ENCODE assay signal across 28 cellular contexts in the genomic region with DNA sequence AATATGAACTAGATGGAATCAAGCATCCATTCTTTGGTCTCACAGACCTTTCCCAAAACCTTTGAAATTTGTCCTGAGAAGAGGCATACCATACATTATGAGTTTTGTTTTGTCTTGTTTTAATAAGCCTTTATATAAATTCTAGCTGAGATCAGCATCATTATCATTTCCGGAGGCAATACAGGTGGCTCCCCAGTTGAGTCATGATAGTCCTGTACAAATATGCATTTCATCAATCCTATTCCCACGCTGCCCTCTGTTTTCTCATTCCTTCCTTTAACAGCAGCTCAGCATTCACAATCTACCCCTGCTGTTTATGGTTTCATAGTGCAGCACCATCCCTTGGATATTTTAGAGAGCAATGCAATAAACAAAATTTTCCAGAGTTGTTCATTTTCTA.
"Had no signal": no experiment of that assay in that cellular context is flagged by ENCODE, and none has a peak within 500 bp of the region (broad histone marks: within the 10 kb centered on the region; RNA-seq: fewer than 3 reads in every experiment).

No MANE protein-coding gene starts in this region.

- H3K36me3 Mint-ChIP-seq: activated naive CD4-positive, alpha-beta T cell treated with anti-CD3 and anti-CD28 coated beads, Interleukin-2, amount 10 ng/mL, durations not matched to agents 7 days and 5 days; activated naive CD8-positive, alpha-beta T cell treated with anti-CD3 and anti-CD28 coated beads, Interleukin-2, amount 10 ng/mL, durations not matched to agents 7 days and 5 days had no signal

- FAIRE-seq: colon, endothelial cell of umbilical vein had no signal

- H3K4me1 ChIP-seq: ascending aorta, esophagus muscularis mucosa, gastroesophageal sphincter had no signal

- H3K36me3 ChIP-seq: ascending aorta, esophagus muscularis mucosa, gastroesophageal sphincter had no signal

- H3K27ac ChIP-seq: ascending aorta, esophagus muscularis mucosa, gastroesophageal sphincter, VCaP had no signal

- H3K9me3 ChIP-seq: ascending aorta, esophagus muscularis mucosa, gastroesophageal sphincter had no signal

- H3K4me1 Mint-ChIP-seq: activated CD4-positive, alpha-beta memory T cell treated with anti-CD3 and anti-CD28 coated beads, Interleukin-2, amount 10 ng/mL, durations not matched to agents 7 days and 5 days; activated CD4-positive, alpha-beta T cell treated with anti-CD3 and anti-CD28 coated beads, Interleukin-2, amount 10 ng/mL, durations not matched to agents 7 days and 5 days; activated naive CD4-positive, alpha-beta T cell treated with anti-CD3 and anti-CD28 coated beads, Interleukin-2, amount 10 ng/mL, durations not matched to agents 7 days and 5 days; activated naive CD8-positive, alpha-beta T cell treated with anti-CD3 and anti-CD28 coated beads, Interleukin-2, amount 10 ng/mL, durations not matched to agents 7 days and 5 days; brain had no signal

- H3K27me3 ChIP-seq: ascending aorta, esophagus muscularis mucosa, gastroesophageal sphincter had no signal

- H3K4me3 Mint-ChIP-seq: activated CD4-positive, alpha-beta memory T cell treated with anti-CD3 and anti-CD28 coated beads, Interleukin-2, amount 10 ng/mL, durations not matched to agents 7 days and 5 days; activated CD4-positive, alpha-beta T cell treated with anti-CD3 and anti-CD28 coated beads, Interleukin-2, amount 10 ng/mL, durations not matched to agents 7 days and 5 days; activated naive CD4-positive, alpha-beta T cell treated with anti-CD3 and anti-CD28 coated beads, Interleukin-2, amount 10 ng/mL, durations not matched to agents 7 days and 5 days; activated naive CD8-positive, alpha-beta T cell treated with anti-CD3 and anti-CD28 coated beads, Interleukin-2, amount 10 ng/mL, durations not matched to agents 7 days and 5 days; activated T-cell treated with anti-CD3 and anti-CD28 coated beads, Interleukin-2, amount 50 U/mL, for 24 hours; activated T-cell treated with anti-CD3 and anti-CD28 coated beads, Interleukin-2, amount 50 U/mL, for 72 hours; brain; WTC11 had no signal

- H3K27me3 Mint-ChIP-seq: activated CD4-positive, alpha-beta memory T cell treated with anti-CD3 and anti-CD28 coated beads, Interleukin-2, amount 10 ng/mL, durations not matched to agents 7 days and 5 days; activated naive CD4-positive, alpha-beta T cell treated with anti-CD3 and anti-CD28 coated beads, Interleukin-2, amount 10 ng/mL, durations not matched to agents 7 days and 5 days; activated naive CD8-positive, alpha-beta T cell treated with anti-CD3 and anti-CD28 coated beads, Interleukin-2, amount 10 ng/mL, durations not matched to agents 7 days and 5 days had no signal

- DNase-seq: activated CD4-positive, alpha-beta memory T cell treated with anti-CD3 and anti-CD28 coated beads, Interleukin-2, amount 10 ng/mL, durations not matched to agents 7 days and 5 days; activated CD4-positive, alpha-beta T cell treated with anti-CD3 and anti-CD28 coated beads for 1 hour; activated CD4-positive, alpha-beta T cell treated with anti-CD3 and anti-CD28 coated beads for 4 hours; activated CD4-positive, alpha-beta T cell treated with anti-CD3 and anti-CD28 coated beads, Interleukin-2, amount 10 ng/mL, durations not matched to agents 7 days and 5 days; activated CD4-positive, alpha-beta T cell treated with anti-CD3 and anti-CD28 coated beads, Interleukin-2, amount 50 U/mL, for 4 hours; activated CD8-positive, alpha-beta memory T cell treated with anti-CD3 and anti-CD28 coated beads, Interleukin-2, amount 50 U/mL, for 48 hours; activated gamma-delta T cell; activated naive CD4-positive, alpha-beta T cell; activated naive CD4-positive, alpha-beta T cell treated with anti-CD3 and anti-CD28 coated beads, Interleukin-2, amount 10 ng/mL, durations not matched to agents 7 days and 5 days; activated naive CD8-positive, alpha-beta T cell treated with anti-CD3 and anti-CD28 coated beads, Interleukin-2, amount 10 ng/mL, durations not matched to agents 7 days and 5 days; activated T-cell treated with anti-CD3 and anti-CD28 coated beads for 4 hours; activated T-cell treated with anti-CD3 and anti-CD28 coated beads, Interleukin-2, amount 50 U/mL, for 24 hours; activated T-cell treated with anti-CD3 and anti-CD28 coated beads, Interleukin-2, amount 50 U/mL, for 72 hours; caudate nucleus; cortex of kidney; dermis blood vessel endothelial cell; effector CD8-positive, alpha-beta T cell; foreskin melanocyte; T-helper 2 cell had no signal

- ATAC-seq: activated naive CD4-positive, alpha-beta T cell treated with anti-CD3 and anti-CD28 coated beads, Interleukin-2, amount 50 U/mL, for 72 hours; activated T-cell treated with anti-CD3 and anti-CD28 coated beads, Interleukin-2, amount 50 U/mL, for 72 hours; gastroesophageal sphincter; WTC11 had no signal

- H3K27ac Mint-ChIP-seq: activated CD4-positive, alpha-beta memory T cell treated with anti-CD3 and anti-CD28 coated beads, Interleukin-2, amount 10 ng/mL, durations not matched to agents 7 days and 5 days; activated CD4-positive, alpha-beta T cell treated with anti-CD3 and anti-CD28 coated beads, Interleukin-2, amount 10 ng/mL, durations not matched to agents 7 days and 5 days; activated naive CD4-positive, alpha-beta T cell treated with anti-CD3 and anti-CD28 coated beads, Interleukin-2, amount 10 ng/mL, durations not matched to agents 7 days and 5 days; activated naive CD4-positive, alpha-beta T cell treated with anti-CD3 and anti-CD28 coated beads, Interleukin-2, amount 50 U/mL, for 72 hours; activated naive CD8-positive, alpha-beta T cell treated with anti-CD3 and anti-CD28 coated beads, Interleukin-2, amount 10 ng/mL, durations not matched to agents 7 days and 5 days; activated T-cell treated with anti-CD3 and anti-CD28 coated beads, Interleukin-2, amount 50 U/mL, for 24 hours; activated T-cell treated with anti-CD3 and anti-CD28 coated beads, Interleukin-2, amount 50 U/mL, for 72 hours; brain had no signal

- H3K9me3 Mint-ChIP-seq: activated naive CD8-positive, alpha-beta T cell treated with anti-CD3 and anti-CD28 coated beads, Interleukin-2, amount 10 ng/mL, durations not matched to agents 7 days and 5 days had no signal

- H3K4me3 ChIP-seq: ascending aorta, esophagus muscularis mucosa, gastroesophageal sphincter had no signal
